8 cellular contexts compared by ENCODE assay signal in the genomic region with DNA sequence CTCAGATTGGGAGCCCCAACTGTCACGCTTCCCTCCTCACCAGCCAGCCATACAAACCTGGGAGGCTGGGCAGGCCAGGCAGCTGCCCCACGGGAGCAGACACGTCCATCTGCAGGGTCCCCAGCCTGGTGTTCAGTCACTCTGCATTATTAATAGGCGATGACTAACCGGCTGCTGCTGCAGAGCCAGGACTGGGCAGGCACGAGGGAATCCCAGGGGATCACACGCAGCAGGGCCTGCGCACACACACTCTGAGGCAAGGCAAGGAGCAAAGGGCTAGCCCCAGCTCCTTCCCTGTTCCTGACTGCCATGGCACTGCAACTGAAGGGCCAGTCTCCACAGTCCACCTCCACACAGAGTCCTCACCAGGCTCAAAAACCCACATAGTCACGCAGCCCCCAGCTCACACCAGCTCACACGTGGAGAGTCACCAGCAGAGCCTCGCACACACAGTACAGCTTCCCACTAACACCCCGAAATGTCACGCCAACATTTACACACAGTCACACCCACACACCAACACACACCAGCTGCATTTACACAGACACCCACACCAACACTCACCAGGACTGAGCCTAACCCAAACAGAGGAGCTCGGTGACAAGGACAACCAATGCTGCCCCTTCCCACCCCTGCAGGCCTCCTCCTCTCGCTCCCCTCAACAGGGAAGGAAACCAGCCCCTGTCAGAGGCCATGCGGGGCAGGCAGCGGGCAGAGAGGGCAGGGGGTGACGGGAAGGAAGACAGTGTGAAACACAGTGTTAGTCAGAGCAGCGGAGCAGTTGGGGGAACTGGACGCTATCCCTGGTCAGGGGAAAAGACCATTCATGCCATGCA. TPM values are rescaled to one million over a fixed set of nuclear protein-coding genes. Genes with fewer than 3 reads are reported as not detected.
DNase-seq lines count a peak whose midpoint lies in the region; ATAC-seq and TF ChIP-seq lines count a peak whose summit lies in the region.

No MANE protein-coding gene starts in this region.

- POLR2A ChIA-PET in PC-9 (lab: Charles Lee; ENCODE audit: unreplicated experiment): no interaction called here

- H3K4me2 ChIP-seq in PC-9: no peak overlapping the region

- no peak overlapping the region for H2AFZ ChIP-seq in PC-9

- H3K36me3 ChIP-seq in PC-9 (ENCODE audit: low read depth): no peaks in the 10 kb centered on the region

- intact Hi-C loops in PC-9 (cut with micrococcal nuclease; ENCODE audit: unreplicated experiment): no loop called here

- ATAC-seq in HG03571 (IDR thresholded peaks at IDR 0.05; ENCODE audit: unreplicated experiment): no peak
- ATAC-seq in GM19324 (IDR thresholded peaks at IDR 0.05; ENCODE audit: low FRiP score, unreplicated experiment): no peak

- no peaks in the 10 kb centered on the region for H3K9me2 ChIP-seq in PC-9 (ENCODE audit: insufficient read depth)

- TF ChIP-seq CTCF in GM13976 (IDR thresholded peaks at IDR 0.05; ENCODE audit: borderline replicate concordance, control extremely low read depth, extremely low read depth, insufficient read depth, missing control alignments) (no peak), PC-9 (conservative IDR thresholded peaks at IDR 0.05) (no peak)

- H3K27me3 ChIP-seq in PC-9 (ENCODE audit: insufficient read depth, low read depth): peaks cover 87% of the 10 kb centered on the region

- H3K4me1 ChIP-seq in PC-9 (replicated peaks; ENCODE audit: insufficient read depth): 0 out of 2 replicates have a peak, but pooled peaks cover 4% of the 10 kb centered on the region

- H3K79me2 ChIP-seq in PC-9 (ENCODE audit: low read depth): no peaks in the 10 kb centered on the region

- DNase-seq in GM13976 (ENCODE audit: low spot score): peak; percentile 62
- peak; percentile 82 for DNase-seq in RPMI7951 (ENCODE audit: low read depth)
- peak; percentile 44 for DNase-seq in glomerular visceral epithelial cell (ENCODE audit: extremely low spot score)
- DNase-seq in skeletal muscle cell (ENCODE audit: low read depth): peak; percentile 83
- DNase-seq in DMS53 (lab: John Stamatoyannopoulos, UW): no peak
- DNase-seq in PC-9: no peak

- H4K20me1 ChIP-seq in PC-9 (ENCODE audit: insufficient read depth): peaks cover 4% of the 10 kb centered on the region; the same call in 1 of the 2 replicates

- in situ Hi-C loops in GM13976 (cut with MboI; ENCODE audit: low sequenced_read_pairs, unreplicated experiment): no loop called here

- H3K4me3 ChIP-seq in skeletal muscle cell (ENCODE audit: low read depth, low read length): no peak overlapping the region
- H3K4me3 ChIP-seq in PC-9: no peak overlapping the region

- no peaks in the 10 kb centered on the region for H3K9me3 ChIP-seq in PC-9 (ENCODE audit: insufficient read depth, low read depth)

- no peak overlapping the region for H3K27ac ChIP-seq in PC-9

- no peaks in the 10 kb centered on the region for H3F3A ChIP-seq in PC-9 (ENCODE audit: insufficient read depth, low read depth)

- no TSS peak for BruUV-seq in PC-9 (replicated peaks; lab: Mats Ljungman, UMichigan)

- CTCF ChIA-PET in PC-9 (lab: Charles Lee): interaction anchor here (1.8 kb wide), 1 partner anchor 13 kb away, joined by 7 read pairs; no protein-coding TSS in a partner anchor

RNA-seq across cellular contexts. Expression of gene NRXN2, which starts 47.4 kb away (rescaled TPM):
- total RNA-seq in RPMI7951 (2014; rRNA removed; shearing (Covaris generic)): 0.10 and 0.36 TPM in 2 replicates
- 0.10 TPM in 1 of 2 replicates, not detected in the other for total RNA-seq in PC-9 (2021)

Comparison
In these comparisons a context has a peak if more than half of its experiments do, and no peak if none do; other contexts are left out.
1. DNase-seq: peak in GM13976 (single experiment), RPMI7951 (single experiment), glomerular visceral epithelial cell (single experiment) and skeletal muscle cell (single experiment); none in DMS53 (single experiment) and PC-9 (0 of 2).